1 cellular context compared by ENCODE assay signal in the genomic region with DNA sequence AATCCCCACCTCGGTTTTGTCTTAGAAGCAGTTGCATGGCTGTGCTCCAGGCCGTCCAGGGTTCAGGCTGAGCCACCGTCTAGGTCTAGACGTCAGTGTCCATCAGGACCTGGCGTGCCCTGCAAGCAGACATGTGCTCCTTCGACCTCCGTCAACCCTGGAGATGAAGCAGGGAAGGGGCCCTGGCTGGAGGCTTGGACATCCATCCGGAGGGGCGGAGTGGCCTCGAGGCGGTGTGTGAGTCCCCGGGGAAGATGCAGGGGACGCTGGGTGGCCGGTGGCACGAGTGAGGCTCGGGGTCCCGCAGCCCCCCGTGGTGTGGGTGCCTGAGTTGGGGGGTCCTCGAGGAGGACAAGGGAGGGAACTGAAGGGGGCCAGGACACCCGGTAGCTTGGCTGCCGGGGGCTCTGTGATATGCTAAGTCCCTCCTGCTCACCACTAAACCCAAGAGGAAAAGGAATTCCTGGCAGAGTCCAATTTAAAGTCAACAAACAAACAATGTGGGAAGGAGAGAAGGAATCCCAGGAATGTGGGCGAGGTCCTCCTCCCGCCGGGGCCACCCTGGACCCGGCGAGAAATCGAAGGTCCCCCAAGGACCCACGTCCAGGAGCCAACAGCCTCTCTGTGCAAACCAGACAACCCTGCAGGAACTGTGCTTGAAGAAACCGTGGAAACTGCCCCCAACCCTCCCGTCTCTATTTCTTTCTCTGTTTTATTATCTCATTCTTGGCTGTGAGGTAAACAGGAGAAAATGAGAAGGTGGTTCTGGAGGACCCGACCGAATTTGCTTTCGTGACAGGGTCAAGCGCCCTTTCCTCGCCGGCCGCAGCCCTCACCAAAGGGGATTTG.
TF ChIP-seq lines count a peak whose summit lies in the region.

No MANE protein-coding gene starts in this region.

TF ChIP-seq in H1, 55 proteins besides CTCF, POLR2A, EP300 and RAD21:
- TF ChIP-seq, protein P1, sequence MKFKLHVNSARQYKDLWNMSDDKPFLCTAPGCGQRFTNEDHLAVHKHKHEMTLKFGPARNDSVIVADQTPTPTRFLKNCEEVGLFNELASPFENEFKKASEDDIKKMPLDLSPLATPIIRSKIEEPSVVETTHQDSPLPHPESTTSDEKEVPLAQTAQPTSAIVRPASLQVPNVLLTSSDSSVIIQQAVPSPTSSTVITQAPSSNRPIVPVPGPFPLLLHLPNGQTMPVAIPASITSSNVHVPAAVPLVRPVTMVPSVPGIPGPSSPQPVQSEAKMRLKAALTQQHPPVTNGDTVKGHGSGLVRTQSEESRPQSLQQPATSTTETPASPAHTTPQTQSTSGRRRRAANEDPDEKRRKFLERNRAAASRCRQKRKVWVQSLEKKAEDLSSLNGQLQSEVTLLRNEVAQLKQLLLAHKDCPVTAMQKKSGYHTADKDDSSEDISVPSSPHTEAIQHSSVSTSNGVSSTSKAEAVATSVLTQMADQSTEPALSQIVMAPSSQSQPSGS (IDR thresholded peaks at IDR 0.05; ENCODE audit: low read length): no peak
- TF ChIP-seq RBBP5 (IDR thresholded peaks at IDR 0.05; ENCODE audit: borderline replicate concordance, low read depth, low read length) (peak; percentile 85; the same call in 1 of the 2 replicates), KDM4A (IDR thresholded peaks at IDR 0.05; ENCODE audit: low read depth, low read length, severe bottlenecking) (no peak), BACH1 (IDR thresholded peaks at IDR 0.05; ENCODE audit: low read length) (no peak), ASH2L (IDR thresholded peaks at IDR 0.05; ENCODE audit: low read length) (peak; percentile 80), E2F6 (IDR thresholded peaks at IDR 0.05) (peak; percentile 58; the same call in 1 of the 2 replicates), ZNF274 (IDR thresholded peaks at IDR 0.05; ENCODE audit: borderline replicate concordance, extremely low read depth, low read length) (no peak), KDM1A (IDR thresholded peaks at IDR 0.05; ENCODE audit: borderline replicate concordance, low read length) (no peak), SP1 (IDR thresholded peaks at IDR 0.05; ENCODE audit: low read depth, low read length) (peak; percentile 80), BRCA1 (IDR thresholded peaks at IDR 0.05; ENCODE audit: low read depth, low read length) (no peak), TEAD4 (IDR thresholded peaks at IDR 0.05; ENCODE audit: low read depth, low read length) (peak; percentile 99), BCL11A (IDR thresholded peaks at IDR 0.05; ENCODE audit: low read depth in 2 of 2, low read length in 2 of 2) (peak in 1 of 2 experiments; percentile 7), TAF1 (IDR thresholded peaks at IDR 0.05; ENCODE audit: low read depth, low read length) (peak; percentile 69), CTBP2 (IDR thresholded peaks at IDR 0.05; ENCODE audit: borderline replicate concordance, insufficient read depth, insufficient read length, low read length) (peak; percentile 63), RNF2 (IDR thresholded peaks at IDR 0.05; ENCODE audit: borderline replicate concordance, low read depth, low read length, missing control alignments, poor library complexity, severe bottlenecking) (no peak), SIRT6 (IDR thresholded peaks at IDR 0.05; ENCODE audit: low read length) (no peak), TAF7 (optimal IDR thresholded peaks at IDR 0.05; ENCODE audit: borderline replicate concordance, low read depth, low read length) (peak; percentile 33), HDAC2 (IDR thresholded peaks at IDR 0.05; ENCODE audit: borderline replicate concordance in 1 of 2, low read depth in 2 of 2, low read length in 2 of 2) (no peak), SIN3A (conservative IDR thresholded peaks at IDR 0.05 in 1 of 2, IDR thresholded peaks at IDR 0.05 in 1 of 2; ENCODE audit: low read depth in 1 of 2, low read length in 2 of 2) (0 out of 4 replicates have a peak, but pooled peaks of 1 of the 2 experiments have one; percentile 58), JUND (IDR thresholded peaks at IDR 0.05; ENCODE audit: low read length) (no peak)
- TF ChIP-seq, protein P2, sequence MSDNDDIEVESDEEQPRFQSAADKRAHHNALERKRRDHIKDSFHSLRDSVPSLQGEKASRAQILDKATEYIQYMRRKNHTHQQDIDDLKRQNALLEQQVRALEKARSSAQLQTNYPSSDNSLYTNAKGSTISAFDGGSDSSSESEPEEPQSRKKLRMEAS (IDR thresholded peaks at IDR 0.05): peak; percentile 83
